In the genomic region with DNA sequence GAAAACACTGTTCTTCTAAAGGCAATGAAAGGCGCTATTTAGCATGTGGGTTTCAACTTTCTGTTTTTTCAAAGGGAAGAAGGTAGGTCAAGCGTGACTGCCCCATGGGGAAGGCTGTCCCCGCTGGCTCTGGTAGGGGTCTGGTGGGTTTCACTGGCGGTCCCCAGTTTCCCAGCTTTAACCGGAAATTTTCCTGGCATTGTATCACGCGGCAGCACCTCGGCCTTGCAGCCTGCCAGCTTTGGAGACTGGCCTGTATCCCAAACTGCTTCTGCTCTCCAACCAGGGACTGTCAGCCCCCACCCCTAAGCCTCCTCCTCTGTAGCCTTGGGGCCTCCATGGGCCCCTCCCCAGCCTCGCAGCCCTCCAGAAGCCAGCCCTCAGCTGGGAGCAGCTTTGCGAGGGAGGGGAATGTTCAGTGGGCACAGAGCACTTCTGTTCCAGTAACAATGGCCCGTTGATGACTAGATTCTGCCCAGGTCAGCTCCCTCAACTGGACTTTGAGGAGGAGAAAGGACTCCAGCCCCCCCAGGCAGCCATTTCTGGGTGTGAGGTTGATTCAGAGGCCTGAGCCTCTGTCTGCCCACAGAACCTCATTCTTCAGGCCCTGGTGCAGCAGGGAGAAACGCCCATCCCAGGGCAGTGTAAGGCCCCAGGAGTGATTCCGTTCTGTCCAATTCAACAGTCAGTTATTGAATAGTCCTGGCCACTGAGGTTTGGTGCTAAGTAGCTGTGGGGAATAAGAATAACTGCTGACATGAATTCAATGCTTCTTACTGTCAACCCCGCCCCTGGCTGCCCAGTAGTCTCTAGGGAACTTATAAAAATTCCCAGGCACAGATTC, we compare ENCODE assay signal across 9 cellular contexts.
DNase-seq lines count a peak whose midpoint lies in the region; ATAC-seq and TF ChIP-seq lines count a peak whose summit lies in the region.
"Had no signal": no experiment of that assay in that cellular context is flagged by ENCODE, and none has a peak within 500 bp of the region (broad histone marks: within the 10 kb centered on the region; RNA-seq: fewer than 3 reads in every experiment).

No MANE protein-coding gene starts in this region.

- TF ChIP-seq POLR2A in GM18505 (IDR thresholded peaks at IDR 0.05; ENCODE audit: borderline replicate concordance, extremely low read depth, insufficient read depth, insufficient read length), result no peak

- H3K27me3 ChIP-seq in rectal smooth muscle tissue (ENCODE audit: control insufficient read depth, insufficient read depth, low read length), result no peaks in the 10 kb centered on the region

- peak overlapping the region; percentile 29 for H3K9ac ChIP-seq in rectal smooth muscle tissue (ENCODE audit: low read length)

- H3K4me1 ChIP-seq in rectal smooth muscle tissue (ENCODE audit: control insufficient read depth, insufficient read depth, low read length), result peaks cover 64% of the 10 kb centered on the region

- no peaks in the 10 kb centered on the region for H3K36me3 ChIP-seq in rectal smooth muscle tissue (ENCODE audit: control insufficient read depth, insufficient read depth, low read length)

- DNase-seq in EH (ENCODE audit: low read depth), result peak; percentile 55
- DNase-seq in astrocyte of the hippocampus (ENCODE audit: low read depth, low spot score), result peak; percentile 82
- peak; percentile 59 for DNase-seq in hepatic stellate cell (ENCODE audit: low spot score)
- DNase-seq in activated T-cell treated with anti-CD3 and anti-CD28 coated beads, Interleukin-2, amount 50 U/mL, for 48 hours, result no peak

- peak overlapping the region; percentile 89 for H3K27ac ChIP-seq in rectal smooth muscle tissue (ENCODE audit: low read depth, low read length)

- ATAC-seq in GM19324 (IDR thresholded peaks at IDR 0.05; ENCODE audit: low FRiP score, unreplicated experiment) (no peak), HG02642 (IDR thresholded peaks at IDR 0.05; ENCODE audit: poor library complexity, unreplicated experiment) (no peak), GM18505 (IDR thresholded peaks at IDR 0.05; ENCODE audit: unreplicated experiment) (no peak)
- ATAC-seq: left lobe of liver had no signal

- peak overlapping the region; percentile 34 for H3K4me3 ChIP-seq in rectal smooth muscle tissue (ENCODE audit: low read length)

Comparison
In these comparisons a context has a peak if more than half of its experiments do, and no peak if none do; other contexts are left out.
1. DNase-seq: peak in EH (single experiment), astrocyte of the hippocampus (single experiment) and hepatic stellate cell (single experiment); none in activated T-cell treated with anti-CD3 and anti-CD28 coated beads, Interleukin-2, amount 50 U/mL, for 48 hours (0 of 2).